Comparison of ENCODE assay signal across 6 cellular contexts in genomic region chr19:16045171-16045570, GRCh38.
"Had no signal": no experiment of that assay in that cellular context is flagged by ENCODE, and none has a peak within 500 bp of the region (broad histone marks: within the 10 kb centered on the region; RNA-seq: fewer than 3 reads in every experiment).

No MANE protein-coding gene starts in this region.

- H3K36me3 ChIP-seq: HAP-1 had no signal

- H3K27ac ChIP-seq: GM23248 had no signal

- ATAC-seq: HCT116 had no signal

- H3K9me3 ChIP-seq: HAP-1 had no signal

- H3K4me3 ChIP-seq: GM23248, HAP-1 had no signal

- H2AFZ ChIP-seq: GM23248 had no signal

- DNase-seq: GM23248, GOT3, H7, KBM-7 had no signal

- H3K4me1 ChIP-seq: HAP-1 had no signal
